24 cellular contexts compared by ENCODE assay signal in genomic region chr22:36606659-36607058, GRCh38.
"Had no signal": no experiment of that assay in that cellular context is flagged by ENCODE, and none has a peak within 500 bp of the region (broad histone marks: within the 10 kb centered on the region; RNA-seq: fewer than 3 reads in every experiment).

No MANE protein-coding gene starts in this region.

- ATAC-seq: activated CD4-positive, alpha-beta T cell treated with anti-CD3 and anti-CD28 coated beads for 36 hours; activated CD8-positive, alpha-beta memory T cell treated with anti-CD3 and anti-CD28 coated beads, Interleukin-2, amount 10 ng/mL, durations not matched to agents 7 days and 5 days; activated CD8-positive, alpha-beta T cell treated with anti-CD3 and anti-CD28 coated beads, Interleukin-2, amount 10 ng/mL, durations not matched to agents 7 days and 5 days; psoas muscle; stimulated activated naive B cell treated with anti-CD40 and anti-IgM and Interleukin-4, amounts not matched to agents 10 μg/mL and 1 μg/mL and 100 μg/mL, for 72 hours had no signal

- FAIRE-seq: endothelial cell of umbilical vein, pancreas had no signal

- H3K9me3 ChIP-seq: ascending aorta, heart right ventricle, pancreas, psoas muscle, stomach, thyroid gland, upper lobe of left lung had no signal

- H3K4me1 ChIP-seq: ascending aorta, psoas muscle, stomach, thyroid gland, upper lobe of left lung had no signal

- DNase-seq: activated CD4-positive, alpha-beta T cell treated with anti-CD3 and anti-CD28 coated beads for 36 hours; activated CD4-positive, CD25-positive, alpha-beta regulatory T cell; activated CD8-positive, alpha-beta memory T cell treated with anti-CD3 and anti-CD28 coated beads, Interleukin-2, amount 10 ng/mL, durations not matched to agents 7 days and 5 days; activated CD8-positive, alpha-beta T cell treated with anti-CD3 and anti-CD28 coated beads, Interleukin-2, amount 10 ng/mL, durations not matched to agents 7 days and 5 days; activated naive CD4-positive, alpha-beta T cell treated with Interleukin-2 at 50 U/mL for 16 hours; activated T-cell treated with anti-CD3 and anti-CD28 coated beads, Interleukin-2, amount 50 U/mL, for 48 hours; foreskin fibroblast; kidney glomerular epithelial cell; mammary epithelial cell; nephron progenitor cell; psoas muscle; stimulated activated CD4-positive, alpha-beta T cell treated with anti-CD3 and anti-CD28 coated beads, Interleukin-1b, Interleukin-23, amount 100 ng/mL, for 48 hours; stimulated activated CD4-positive, alpha-beta T cell treated with anti-CD3 and anti-CD28 coated beads, Interleukin-4, amount 100 ng/mL, for 4 hours; stimulated activated CD8-positive, alpha-beta memory T cell treated with anti-CD3 and anti-CD28 coated beads, Interleukin-4, amount 100 ng/mL, for 48 hours; stimulated activated naive B cell treated with anti-CD40 and anti-IgM and Interleukin-4, amounts not matched to agents 10 μg/mL and 1 μg/mL and 100 μg/mL, for 72 hours; stomach; T-helper 1 cell had no signal

- H3K4me3 ChIP-seq: ascending aorta, heart right ventricle, pancreas, psoas muscle, smooth muscle cell, stomach, thyroid gland, upper lobe of left lung had no signal

- H3K27me3 ChIP-seq: ascending aorta, pancreas, thyroid gland, upper lobe of left lung had no signal

- H3K36me3 ChIP-seq: ascending aorta, heart right ventricle, pancreas, stomach, thyroid gland, upper lobe of left lung had no signal

- H3K27ac ChIP-seq: ascending aorta, pancreas, psoas muscle, stomach, thyroid gland, upper lobe of left lung had no signal
